In genomic region chr2:102057502-102058292, GRCh38 we compare ENCODE assay signal across 1 cellular context.
A peak's percentile ranks its signal among the peaks of the same experiment; 100 is the strongest.
TF ChIP-seq lines count a peak whose summit lies in the region.

No MANE protein-coding gene starts in this region.

TF ChIP-seq in GM12878, 131 proteins besides CTCF, POLR2A, EP300 and RAD21 (continued from another document and continues in another):
- TF ChIP-seq BMI1 (IDR thresholded peaks at IDR 0.05; ENCODE audit: borderline replicate concordance) (peak; percentile 34; the same call in 1 of the 2 replicates), BCLAF1 (IDR thresholded peaks at IDR 0.05) (no peak), SMC3 (IDR thresholded peaks at IDR 0.05; ENCODE audit: borderline replicate concordance, low read length) (peak; percentile 1; the same call in 1 of the 2 replicates), ZBED1 (IDR thresholded peaks at IDR 0.05; ENCODE audit: borderline replicate concordance) (no peak), NR2C1 (IDR thresholded peaks at IDR 0.05) (0 out of 2 replicates have a peak, but pooled peaks have one; percentile 6), MEF2B (IDR thresholded peaks at IDR 0.05; ENCODE audit: partially characterized antibody, poor library complexity, severe bottlenecking) (peak; percentile 92), CUX1 (IDR thresholded peaks at IDR 0.05; ENCODE audit: insufficient replicate concordance, low read depth, low read length) (peak; percentile 66), PKNOX1 (IDR thresholded peaks at IDR 0.05) (peak; percentile 49; the same call in 1 of the 2 replicates), MLLT1 (IDR thresholded peaks at IDR 0.05) (peak; percentile 83; the same call in 1 of the 2 replicates), BHLHE40 (IDR thresholded peaks at IDR 0.05; ENCODE audit: borderline replicate concordance in 1 of 2, low read depth in 2 of 2, low read length in 1 of 2) (peak; percentile 79 to 82), TBL1XR1 (IDR thresholded peaks at IDR 0.05; ENCODE audit: low read depth, low read length) (peak; percentile 19; the same call in 1 of the 2 replicates), CBX5 (IDR thresholded peaks at IDR 0.05; ENCODE audit: low read depth) (no peak), ELK1 (IDR thresholded peaks at IDR 0.05; ENCODE audit: low read depth, low read length) (no peak), TCF7 (IDR thresholded peaks at IDR 0.05; ENCODE audit: borderline replicate concordance) (no peak), MAX (IDR thresholded peaks at IDR 0.05; ENCODE audit: low read depth, low read length) (peak; percentile 33; the same call in 1 of the 2 replicates), RAD51 (IDR thresholded peaks at IDR 0.05) (peak; percentile 84), DPF2 (IDR thresholded peaks at IDR 0.05) (peak; percentile 78; the same call in 1 of the 2 replicates), RELB (IDR thresholded peaks at IDR 0.05; ENCODE audit: low read depth) (peak; percentile 93; the same call in 1 of the 2 replicates), MXI1 (IDR thresholded peaks at IDR 0.05; ENCODE audit: low read depth, low read length) (peak; percentile 23; the same call in 1 of the 2 replicates), CHD4 (IDR thresholded peaks at IDR 0.05) (no peak), USF2 (IDR thresholded peaks at IDR 0.05; ENCODE audit: borderline replicate concordance, low read depth, low read length) (no peak; the same call in 1 of the 2 replicates), SPI1 (IDR thresholded peaks at IDR 0.05; ENCODE audit: borderline replicate concordance, insufficient read depth, low read depth, low read length) (peak; percentile 51; the same call in 1 of the 2 replicates), TCF12 (IDR thresholded peaks at IDR 0.05; ENCODE audit: low read depth, low read length) (0 out of 2 replicates have a peak, but pooled peaks have one; percentile 2), MTA2 (IDR thresholded peaks at IDR 0.05; ENCODE audit: low read depth) (peak; percentile 95), SMAD1 (IDR thresholded peaks at IDR 0.05; ENCODE audit: low read depth, partially characterized antibody) (peak; percentile 86), TAF1 (IDR thresholded peaks at IDR 0.05; ENCODE audit: borderline replicate concordance, low read depth, low read length) (no peak), USF1 (IDR thresholded peaks at IDR 0.05; ENCODE audit: borderline replicate concordance, extremely low read length, insufficient read depth, low read depth, low read length) (no peak), STAT3 (IDR thresholded peaks at IDR 0.05; ENCODE audit: low read depth, low read length) (0 out of 2 replicates have a peak, but pooled peaks have one; percentile 40), RUNX3 (IDR thresholded peaks at IDR 0.05; ENCODE audit: low read length) (no peak), E4F1 (IDR thresholded peaks at IDR 0.05; ENCODE audit: borderline replicate concordance, partially characterized antibody) (no peak), POU2F2 (IDR thresholded peaks at IDR 0.05; ENCODE audit: borderline replicate concordance, low read depth, low read length) (peak; percentile 24; the same call in 1 of the 3 replicates), LARP7 (IDR thresholded peaks at IDR 0.05) (0 out of 2 replicates have a peak, but pooled peaks have one; percentile 31), NR2F1 (conservative IDR thresholded peaks at IDR 0.05) (peak; percentile 86), ZNF24 (IDR thresholded peaks at IDR 0.05) (peak; percentile 16; the same call in 1 of the 2 replicates), ZNF384 (IDR thresholded peaks at IDR 0.05; ENCODE audit: borderline replicate concordance, low read depth, low read length) (peak; percentile 34; the same call in 1 of the 2 replicates), BCL11A (IDR thresholded peaks at IDR 0.05; ENCODE audit: low read depth, low read length) (peak; percentile 14; the same call in 1 of the 2 replicates), IKZF1 (conservative IDR thresholded peaks at IDR 0.05) (peak; percentile 84)
